Comparison of ENCODE assay signal across 19 cellular contexts in the genomic region with DNA sequence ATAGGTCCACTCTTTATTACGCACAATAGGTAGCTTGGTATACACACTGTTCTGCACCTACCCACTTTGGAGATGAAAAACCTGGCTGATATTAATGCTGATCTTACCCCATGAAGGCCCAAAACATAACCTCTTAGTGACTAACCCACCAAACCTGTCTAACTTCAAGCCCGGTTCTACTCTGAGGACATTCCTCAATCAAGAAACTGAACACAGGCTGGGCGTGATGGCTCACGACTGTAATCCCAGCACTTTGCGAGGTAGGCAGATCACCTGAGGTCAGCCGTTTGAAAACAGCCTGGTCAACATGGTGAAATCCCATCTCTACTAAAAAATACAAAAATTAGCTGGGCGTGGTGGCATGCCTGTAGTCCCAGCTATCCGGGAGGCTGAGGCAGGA. TPM values are rescaled to one million over a fixed set of nuclear protein-coding genes. Genes with fewer than 3 reads are reported as not detected.
DNase-seq lines count a peak whose midpoint lies in the region; TF ChIP-seq lines count a peak whose summit lies in the region.
"Had no signal": no experiment of that assay in that cellular context is flagged by ENCODE, and none has a peak within 500 bp of the region (broad histone marks: within the 10 kb centered on the region; RNA-seq: fewer than 3 reads in every experiment).

No MANE protein-coding gene starts in this region.

- H3K23ac ChIP-seq in trophoblast cell (ENCODE audit: low read length): no peak overlapping the region

- H3K4me2 ChIP-seq in PC-9 (no peak overlapping the region), trophoblast cell (ENCODE audit: low read length) (no peak overlapping the region)
- H3K4me2 ChIP-seq: A549 had no signal

- no peak overlapping the region for H4K91ac ChIP-seq in trophoblast cell (ENCODE audit: low read depth, low read length)

- peak overlapping the region; percentile 5; the same call in 1 of the 2 replicates for H3K27ac Mint-ChIP-seq in HFFc6
- H3K27ac Mint-ChIP-seq: B cell, H9, IgD-negative memory B cell had no signal

- H3K9me3 Mint-ChIP-seq in HFFc6: no peaks in the 10 kb centered on the region
- H3K9me3 Mint-ChIP-seq: H9, IgD-negative memory B cell had no signal

- no peak overlapping the region for H3K9ac ChIP-seq in trophoblast cell (ENCODE audit: low read length)

- H3K14ac ChIP-seq in trophoblast cell (ENCODE audit: low read length): no peak overlapping the region

- no peak overlapping the region for H3K4ac ChIP-seq in trophoblast cell (ENCODE audit: low read depth, low read length)

- H4K12ac ChIP-seq in trophoblast cell (ENCODE audit: low read depth, low read length): no peak overlapping the region

- no CpG with 5 or more reads among the region's 8 CpGs for WGBS in trophoblast cell (ENCODE audit: extremely low coverage, insufficient coverage, insufficient read length)

- H3K27me3 ChIP-seq in PC-9 (ENCODE audit: insufficient read depth, low read depth): no peaks in the 10 kb centered on the region
- no peaks in the 10 kb centered on the region for H3K27me3 ChIP-seq in trophoblast cell (ENCODE audit: insufficient read depth, low read length)

- intact Hi-C loops in PC-9 (cut with micrococcal nuclease; ENCODE audit: unreplicated experiment): no loop called here

- H3K4me1 Mint-ChIP-seq in HFFc6 (ENCODE audit: low read depth): peaks cover 39% of the 10 kb centered on the region
- H3K4me1 Mint-ChIP-seq: H9 had no signal

- H3K4me3 Mint-ChIP-seq in HFFc6: no peak overlapping the region
- H3K4me3 Mint-ChIP-seq: B cell, H9, IgD-negative memory B cell had no signal

- POLR2A ChIA-PET in PC-9 (lab: Charles Lee; ENCODE audit: unreplicated experiment): no interaction called here

- H3K79me1 ChIP-seq in trophoblast cell (ENCODE audit: low read length): no peaks in the 10 kb centered on the region

- H3K27me3 Mint-ChIP-seq in HFFc6 (ENCODE audit: insufficient read depth): no peaks in the 10 kb centered on the region; the same call in 1 of the 2 replicates
- H3K27me3 Mint-ChIP-seq: B cell, IgD-negative memory B cell had no signal

- H4K20me1 ChIP-seq in PC-9 (ENCODE audit: insufficient read depth): no peaks in the 10 kb centered on the region

- no peak overlapping the region for H4K8ac ChIP-seq in trophoblast cell (ENCODE audit: low read depth, low read length)

- no peaks in the 10 kb centered on the region for H3K9me2 ChIP-seq in PC-9 (ENCODE audit: insufficient read depth)

- no peak overlapping the region for H2BK5ac ChIP-seq in trophoblast cell (ENCODE audit: low read depth, low read length, poor library complexity)

- H3K79me2 ChIP-seq in PC-9 (ENCODE audit: low read depth) (no peaks in the 10 kb centered on the region), trophoblast cell (ENCODE audit: control insufficient read depth, insufficient read depth, low read length, poor library complexity) (no peaks in the 10 kb centered on the region)

- H3K9me3 ChIP-seq in PC-9 (ENCODE audit: insufficient read depth, low read depth): no peaks in the 10 kb centered on the region
- H3K9me3 ChIP-seq in trophoblast cell (ENCODE audit: insufficient read depth, low read depth, low read length): no peaks in the 10 kb centered on the region
- H3K9me3 ChIP-seq: A549 had no signal

- H3K4me1 ChIP-seq in PC-9 (replicated peaks; ENCODE audit: insufficient read depth) (no peaks in the 10 kb centered on the region), trophoblast cell (ENCODE audit: control insufficient read depth in 1 of 2, insufficient read depth in 2 of 2, low read length in 2 of 2) (peaks cover 0 to 5% of the 10 kb centered on the region in 2 experiments)
- H3K4me1 ChIP-seq: A549 had no signal

- H2AFZ ChIP-seq in PC-9 (no peak overlapping the region), trophoblast cell (ENCODE audit: insufficient read depth, low read length, poor library complexity) (no peak overlapping the region)

- H2AK5ac ChIP-seq in trophoblast cell (ENCODE audit: low read length): no peak overlapping the region

- no peak for DNase-seq in HFFc6
- DNase-seq in PC-9: peak; percentile 50 to 70
- peak; percentile 16 for DNase-seq in epithelial cell of prostate (ENCODE audit: low read depth, low spot score)
- DNase-seq in trophoblast cell: peak; percentile 83 to 90
- no peak for DNase-seq in central memory CD4-positive, alpha-beta T cell
- DNase-seq in RKO (ENCODE audit: low spot score): no peak
- DNase-seq in HK-2 (ENCODE audit: unreplicated experiment): no peak
- DNase-seq: DMS 273 treated with DMSO at 0.1 percent for 48 hours, DMS79 treated with DMSO at 0.1 percent for 48 hours, H9, MV-4-11, NCI-H1694, NCI-H2081, NCI-H2171, NCI-H524 treated with DMSO at 0.1 percent for 48 hours, SHP77 had no signal

- TF ChIP-seq CTCF in HFFc6 (IDR thresholded peaks at IDR 0.05) (no peak), PC-9 (conservative IDR thresholded peaks at IDR 0.05) (no peak)

- H3K36me3 Mint-ChIP-seq in HFFc6 (ENCODE audit: low read depth): peaks cover 25% of the 10 kb centered on the region

- H3K36me3 ChIP-seq in PC-9 (ENCODE audit: low read depth) (no peaks in the 10 kb centered on the region), trophoblast cell (ENCODE audit: control insufficient read depth in 1 of 2, insufficient read depth in 2 of 2, low read length in 2 of 2) (no peaks in the 10 kb centered on the region)

- no TSS peak for BruUV-seq in PC-9 (replicated peaks; lab: Mats Ljungman, UMichigan)

- CTCF ChIA-PET in PC-9 (lab: Charles Lee): interaction anchor here (0.6 kb wide), 1 partner anchor 112 kb away, joined by 3 read pairs; no protein-coding TSS in a partner anchor

- peaks cover 6% of the 10 kb centered on the region; the same call in 1 of the 2 replicates for H3F3A ChIP-seq in PC-9 (ENCODE audit: insufficient read depth, low read depth)

- H3K18ac ChIP-seq in trophoblast cell (ENCODE audit: low read length): no peak overlapping the region

- H3K27ac ChIP-seq in PC-9: no peak overlapping the region
- H3K27ac ChIP-seq in epithelial cell of prostate: peak overlapping the region; percentile 19
- H3K27ac ChIP-seq in trophoblast cell (ENCODE audit: low read depth, low read length): no peak overlapping the region
- H3K27ac ChIP-seq: A549 had no signal

- H2BK120ac ChIP-seq in trophoblast cell (ENCODE audit: insufficient read depth, low read length, poor library complexity): no peak overlapping the region

- H2BK12ac ChIP-seq in trophoblast cell (ENCODE audit: low read length): no peak overlapping the region

- H3K4me3 ChIP-seq in PC-9: no peak overlapping the region
- H3K4me3 ChIP-seq in trophoblast cell (ENCODE audit: low read depth, low read length): no peak overlapping the region
- H3K4me3 ChIP-seq: A549 had no signal

RNA-seq across cellular contexts. Expression of a gene that starts 50.5 kb away (rescaled TPM):
- total RNA-seq in HFFc6 (2021; fragmentation: NEBNext Ultra II Directional; extraction: Animal tissue kit (Norgen Biotek cat#: 25700)): 10 to 100 TPM; 24.2 to 31.3 (median 27.8) TPM
- 9.6 and 19.0 TPM in 2 replicates for total RNA-seq in PC-9 (2021)
- polyA plus RNA-seq in trophoblast cell (2013): 13.4 and 13.5 TPM in 2 replicates

Comparison
In these comparisons a context has a peak if more than half of its experiments do, and no peak if none do; other contexts are left out.
1. DNase-seq: peak in PC-9 (2 of 2), epithelial cell of prostate (single experiment) and trophoblast cell (2 of 2); none in HFFc6 (single experiment), central memory CD4-positive, alpha-beta T cell (single experiment), RKO (single experiment) and HK-2 (single experiment).